9 cellular contexts compared by ENCODE assay signal in the genomic region with DNA sequence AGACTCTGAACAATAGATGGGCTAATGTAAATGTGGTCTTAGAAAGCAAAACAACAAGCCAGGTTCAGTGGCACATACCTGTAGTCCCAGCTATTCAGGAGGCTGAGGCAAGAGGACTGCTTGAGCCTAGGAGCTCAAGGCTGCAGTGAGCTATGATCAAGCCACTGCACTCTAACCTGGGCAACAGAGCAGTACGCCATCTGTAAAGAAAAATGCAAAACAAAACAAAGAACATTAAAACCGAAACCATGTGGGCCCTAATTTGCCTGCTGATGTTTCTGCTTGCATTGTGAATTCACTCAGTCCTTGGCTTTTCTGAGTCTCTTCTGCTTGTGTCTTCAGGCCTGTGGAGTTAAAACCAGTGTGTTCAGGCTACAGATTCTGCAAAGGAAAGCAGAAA. TPM values are rescaled to one million over a fixed set of nuclear protein-coding genes. Genes with fewer than 3 reads are reported as not detected.
A peak's percentile ranks its signal among the peaks of the same experiment; 100 is the strongest.
DNase-seq lines count a peak whose midpoint lies in the region; ATAC-seq and TF ChIP-seq lines count a peak whose summit lies in the region.
"Had no signal": no experiment of that assay in that cellular context is flagged by ENCODE, and none has a peak within 500 bp of the region (broad histone marks: within the 10 kb centered on the region; RNA-seq: fewer than 3 reads in every experiment).

No MANE protein-coding gene starts in this region.

- ATAC-seq in GM18868 (IDR thresholded peaks at IDR 0.05; ENCODE audit: unreplicated experiment): peak; percentile 82
- ATAC-seq in GM21515 (IDR thresholded peaks at IDR 0.05; ENCODE audit: unreplicated experiment): peak; percentile 89
- peak; percentile 86 for ATAC-seq in HG03442 (IDR thresholded peaks at IDR 0.05; ENCODE audit: unreplicated experiment)
- ATAC-seq: stimulated activated naive CD8-positive, alpha-beta T cell treated with anti-CD3 and anti-CD28 coated beads, Interleukin-15, Interleukin-2, amounts not matched to agents 100 U/mL and 50 U/mL, for 24 hours had no signal

- H2AFZ ChIP-seq in fibroblast of lung (ENCODE audit: low read length): no peak overlapping the region

- H3K9ac ChIP-seq in fibroblast of lung (ENCODE audit: insufficient read depth, low read length): no peak overlapping the region

- no peak for TF ChIP-seq CTCF in fibroblast of lung (conservative IDR thresholded peaks at IDR 0.05 in 1 of 2, IDR thresholded peaks at IDR 0.05 in 1 of 2; ENCODE audit: low read depth in 1 of 2, low read length in 2 of 2)

- H3K79me2 ChIP-seq in fibroblast of lung (ENCODE audit: control insufficient read depth, insufficient read depth, low read length): no peaks in the 10 kb centered on the region

- H3K36me3 ChIP-seq in fibroblast of lung (ENCODE audit: control insufficient read depth, insufficient read depth, low read length) (no peaks in the 10 kb centered on the region), MG63 (no peaks in the 10 kb centered on the region)

- no peak overlapping the region for H3K4me3 ChIP-seq in fibroblast of lung (replicated peaks in 1 of 4; ENCODE audit: control extremely low read depth in 1 of 4, insufficient read depth in 1 of 4, low read depth in 3 of 4, low read length in 4 of 4)
- H3K4me3 ChIP-seq in MG63: no peak overlapping the region

- peak overlapping the region; percentile 18 for H3K4me2 ChIP-seq in fibroblast of lung (ENCODE audit: extremely low read depth, insufficient read depth, low read length)

- H3K27me3 ChIP-seq in fibroblast of lung (ENCODE audit: control insufficient read depth, insufficient read depth, low read length) (no peaks in the 10 kb centered on the region), MG63 (no peaks in the 10 kb centered on the region)

- H4K20me1 ChIP-seq in fibroblast of lung (ENCODE audit: control insufficient read depth, extremely low read depth, insufficient read depth, low read length): no peaks in the 10 kb centered on the region

- H3K9me3 ChIP-seq in fibroblast of lung (ENCODE audit: control insufficient read depth, insufficient read depth, low read depth, low read length) (no peaks in the 10 kb centered on the region), MG63 (no peaks in the 10 kb centered on the region)

- DNase-seq in fibroblast of lung (ENCODE audit: low read depth in 2 of 2) (no peak), NCI-H1092 treated with DMSO at 0.1 percent for 48 hours (lab: John Stamatoyannopoulos, UW) (no peak), MG63 (no peak), NCI-H524 (lab: John Stamatoyannopoulos, UW) (no peak)
- DNase-seq: nephron progenitor cell; stimulated activated naive CD8-positive, alpha-beta T cell treated with anti-CD3 and anti-CD28 coated beads, Interleukin-15, Interleukin-2, amounts not matched to agents 100 U/mL and 50 U/mL, for 24 hours had no signal

- H3K4me1 ChIP-seq in fibroblast of lung (ENCODE audit: control insufficient read depth, extremely low read depth, insufficient read depth, low read length): peaks cover 6% of the 10 kb centered on the region

- no peak overlapping the region for H3K27ac ChIP-seq in fibroblast of lung (ENCODE audit: insufficient read depth, low read length)

RNA-seq across cellular contexts. Expression of a gene that starts 56.7 kb away (rescaled TPM):
- total RNA-seq in fibroblast of lung: 140 and 219 TPM in 2 replicates
- 63.8 and 88.2 TPM in 2 replicates for polyA plus RNA-seq in fibroblast of lung
- polyA plus RNA-seq in fibroblast of lung (2012): 27.8 and 35.7 TPM in 2 replicates
- polyA minus RNA-seq in fibroblast of lung (ENCODE audit: low replicate concordance): 12.2 and 31.2 TPM in 2 replicates
- 51.8 and 68.8 TPM in 2 replicates for total RNA-seq in MG63 (2014; rRNA removed; shearing (Covaris generic); ENCODE audit: low replicate concordance)
